Comparison of ENCODE assay signal across 1 cellular context in the genomic region with DNA sequence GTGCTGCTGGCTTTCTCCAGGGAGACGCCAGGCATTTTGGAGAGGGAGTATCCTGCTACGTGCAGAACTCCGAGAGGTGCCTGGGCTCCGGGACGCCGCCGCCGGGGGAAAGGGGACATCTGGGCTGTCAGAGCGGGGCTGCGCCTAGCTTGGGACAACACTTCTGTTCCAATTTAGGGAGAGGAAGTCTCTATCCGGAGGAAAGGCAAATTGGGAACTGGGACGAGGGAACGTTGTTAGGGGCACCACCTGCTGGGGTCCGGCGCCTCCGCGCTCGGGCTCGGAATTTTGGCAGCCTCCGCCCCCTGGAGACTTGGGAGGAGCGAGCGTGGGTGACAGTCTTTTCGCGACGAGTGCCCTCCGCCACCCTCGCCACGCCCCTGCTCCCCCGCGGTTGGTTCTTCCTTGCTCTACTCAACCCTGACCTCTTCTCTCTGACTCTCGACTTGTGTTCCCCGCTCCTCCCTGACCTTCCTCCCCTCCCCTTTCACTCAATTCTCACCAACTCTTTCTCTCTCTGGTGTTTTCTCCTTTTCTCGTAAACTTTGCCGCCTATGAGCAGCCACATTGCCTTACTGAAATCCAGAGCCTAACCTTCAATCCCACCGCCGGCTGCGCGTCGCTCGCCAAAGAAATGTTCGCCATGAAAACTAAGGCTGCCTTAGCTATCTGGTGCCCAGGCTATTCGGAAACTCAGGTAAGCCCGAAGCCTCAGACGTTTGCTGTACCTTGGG.
TF ChIP-seq lines count a peak whose summit lies in the region.

No MANE protein-coding gene starts in this region.

TF ChIP-seq in IMR-90, 13 proteins besides CTCF, POLR2A, EP300 and RAD21 (continued from another document):
- TF ChIP-seq, protein P1, sequence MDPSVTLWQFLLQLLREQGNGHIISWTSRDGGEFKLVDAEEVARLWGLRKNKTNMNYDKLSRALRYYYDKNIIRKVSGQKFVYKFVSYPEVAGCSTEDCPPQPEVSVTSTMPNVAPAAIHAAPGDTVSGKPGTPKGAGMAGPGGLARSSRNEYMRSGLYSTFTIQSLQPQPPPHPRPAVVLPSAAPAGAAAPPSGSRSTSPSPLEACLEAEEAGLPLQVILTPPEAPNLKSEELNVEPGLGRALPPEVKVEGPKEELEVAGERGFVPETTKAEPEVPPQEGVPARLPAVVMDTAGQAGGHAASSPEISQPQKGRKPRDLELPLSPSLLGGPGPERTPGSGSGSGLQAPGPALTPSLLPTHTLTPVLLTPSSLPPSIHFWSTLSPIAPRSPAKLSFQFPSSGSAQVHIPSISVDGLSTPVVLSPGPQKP (IDR thresholded peaks at IDR 0.05; ENCODE audit: borderline replicate concordance, low read depth, low read length) = no peak
- TF ChIP-seq MAZ (IDR thresholded peaks at IDR 0.05; ENCODE audit: borderline replicate concordance, low read depth, low read length) (no peak), MXI1 (IDR thresholded peaks at IDR 0.05; ENCODE audit: borderline replicate concordance, low read depth, low read length) (no peak)
